ENCODE assay signal across 24 cellular contexts in the genomic region with DNA sequence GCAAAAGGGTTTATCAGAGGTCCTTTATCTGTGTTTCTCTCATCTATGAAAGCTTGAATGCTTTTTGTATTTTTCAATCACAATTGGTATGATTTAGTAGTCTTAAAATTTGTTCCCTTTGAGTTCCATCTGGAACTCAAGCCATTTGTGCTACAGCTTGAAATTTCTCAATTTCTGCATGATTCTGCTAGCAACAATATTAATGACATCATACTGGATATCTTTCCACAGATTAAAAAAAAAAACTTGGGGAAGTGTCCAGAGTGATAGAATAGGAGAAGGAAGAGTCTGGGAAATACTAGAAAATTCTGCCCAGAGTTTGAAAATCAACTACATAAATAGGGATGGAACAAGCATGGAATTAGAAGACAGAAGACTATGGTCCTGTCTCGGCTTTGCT.
"Had no signal": no experiment of that assay in that cellular context is flagged by ENCODE, and none has a peak within 500 bp of the region (broad histone marks: within the 10 kb centered on the region; RNA-seq: fewer than 3 reads in every experiment).

No MANE protein-coding gene starts in this region.

- H3K4me1 ChIP-seq: lower lobe of right lung, stomach, tibial artery, upper lobe of right lung had no signal

- H3K9me3 ChIP-seq: lower lobe of right lung, mucosa of descending colon, stomach, suprapubic skin, tibial artery, upper lobe of right lung had no signal

- H3K4me2 ChIP-seq: smooth muscle cell had no signal

- H3K4me3 ChIP-seq: lower lobe of right lung, mucosa of descending colon, smooth muscle cell, stomach, suprapubic skin, tibial artery, upper lobe of right lung had no signal

- H3K27me3 ChIP-seq: stomach, suprapubic skin, tibial artery, upper lobe of right lung had no signal

- H3K36me3 ChIP-seq: lower lobe of right lung, stomach, suprapubic skin, tibial artery, upper lobe of right lung had no signal

- ATAC-seq: esophagus mucosa, lower lobe of right lung, mucosa of descending colon, upper lobe of right lung had no signal

- H3K27ac ChIP-seq: lower lobe of right lung, stomach, tibial artery, upper lobe of right lung had no signal

- DNase-seq: activated CD4-positive, alpha-beta memory T cell treated with anti-CD3 and anti-CD28 coated beads for 36 hours; activated CD4-positive, CD25-positive, alpha-beta regulatory T cell treated with anti-CD3 and anti-CD28 coated beads, Interleukin-2, amount 50 U/mL, for 72 hours; activated CD8-positive, alpha-beta memory T cell treated with anti-CD3 and anti-CD28 coated beads, Interleukin-2, amount 50 U/mL, for 4 hours; activated effector memory CD4-positive, alpha-beta T cell treated with anti-CD3 and anti-CD28 coated beads, Interleukin-2, amount 50 U/mL, for 16 hours; activated naive CD4-positive, alpha-beta T cell treated with anti-CD3 and anti-CD28 coated beads, Interleukin-2, amount 50 U/mL, for 16 hours; activated T-cell treated with anti-CD3 and anti-CD28 coated beads, Interleukin-2, amount 50 U/mL, for 1 hour; amniotic stem cell; endodermal cell; hypothalamus; immature natural killer cell; kidney; lower lobe of right lung; mesendoderm; mucosa of descending colon; stimulated activated CD4-positive, alpha-beta T cell treated with anti-CD3 and anti-CD28 coated beads, Interleukin-1b, Interleukin-23, amount 100 ng/mL, for 48 hours; stimulated activated CD4-positive, alpha-beta T cell treated with anti-CD3 and anti-CD28 coated beads, Interleukin-4, amount 100 ng/mL, for 4 hours; stimulated activated CD8-positive, alpha-beta memory T cell treated with anti-CD3 and anti-CD28 coated beads, Interleukin-4, amount 100 ng/mL, for 48 hours; stomach; T-helper 2 cell; tibial artery; upper lobe of right lung had no signal
